ENCODE assay signal across 30 cellular contexts in the genomic region with DNA sequence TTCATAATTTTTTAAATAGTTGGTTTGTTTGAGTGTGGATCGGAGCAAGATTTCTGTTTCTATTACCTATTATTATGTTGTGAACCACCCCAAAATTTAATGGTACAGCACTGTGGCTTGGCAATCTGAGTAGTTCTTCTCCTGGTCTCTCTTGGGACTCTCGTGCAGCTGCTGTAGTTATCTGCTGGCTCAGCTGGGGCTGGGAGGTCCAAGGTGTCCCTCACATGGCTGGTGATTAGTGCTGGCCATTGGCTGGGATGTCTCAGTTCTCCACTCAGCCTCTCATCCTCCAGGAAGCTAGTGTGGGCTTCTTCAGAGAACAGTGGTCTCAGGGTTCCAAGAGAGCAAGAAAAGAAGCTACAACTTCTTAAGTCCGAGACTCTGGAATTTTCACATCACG. TPM values are rescaled to one million over a fixed set of nuclear protein-coding genes. Genes with fewer than 3 reads are reported as not detected.
"Had no signal": no experiment of that assay in that cellular context is flagged by ENCODE, and none has a peak within 500 bp of the region (broad histone marks: within the 10 kb centered on the region; RNA-seq: fewer than 3 reads in every experiment).

No MANE protein-coding gene starts in this region.

- H3K27ac ChIP-seq: body of pancreas, esophagus muscularis mucosa, gastroesophageal sphincter had no signal

- H3K4me1 ChIP-seq: body of pancreas had no signal

- ATAC-seq: activated CD4-positive, alpha-beta T cell treated with anti-CD3 and anti-CD28 coated beads for 36 hours; activated CD8-positive, alpha-beta memory T cell treated with anti-CD3 and anti-CD28 coated beads, Interleukin-2, amount 10 ng/mL, durations not matched to agents 7 days and 5 days; activated CD8-positive, alpha-beta T cell treated with anti-CD3 and anti-CD28 coated beads, Interleukin-2, amount 10 ng/mL, durations not matched to agents 7 days and 5 days; body of pancreas; effector memory CD8-positive, alpha-beta T cell had no signal

- H3K36me3 ChIP-seq: adrenal gland, esophagus muscularis mucosa, gastroesophageal sphincter had no signal

- H3K4me3 ChIP-seq: adrenal gland, body of pancreas, esophagus muscularis mucosa, gastroesophageal sphincter had no signal

- DNase-seq: activated CD4-positive, alpha-beta T cell treated with anti-CD3 and anti-CD28 coated beads, Interleukin-2, amount 10 ng/mL, durations not matched to agents 24 days and 14 days; activated CD4-positive, CD25-positive, alpha-beta regulatory T cell; activated CD4-positive, CD25-positive, alpha-beta regulatory T cell treated with anti-CD3 and anti-CD28 coated beads, Interleukin-2, amount 50 U/mL, for 72 hours; activated CD8-positive, alpha-beta memory T cell treated with anti-CD3 and anti-CD28 coated beads, Interleukin-2, amount 10 ng/mL, durations not matched to agents 7 days and 5 days; activated CD8-positive, alpha-beta T cell treated with anti-CD3 and anti-CD28 coated beads, Interleukin-2, amount 10 ng/mL, durations not matched to agents 7 days and 5 days; activated naive CD4-positive, alpha-beta T cell treated with anti-CD3 and anti-CD28 coated beads for 36 hours; activated T-cell treated with anti-CD3 and anti-CD28 coated beads, Interleukin-2, amount 50 U/mL, for 1 hour; amygdala; aorta; caudate nucleus; cortex of kidney; dermis blood vessel endothelial cell; effector CD4-positive, alpha-beta T cell; effector memory CD8-positive, alpha-beta T cell; foreskin melanocyte; T-helper 2 cell had no signal

- H3K27me3 ChIP-seq: adrenal gland, body of pancreas had no signal

- H3K9me3 ChIP-seq: adrenal gland, body of pancreas, esophagus muscularis mucosa, gastroesophageal sphincter had no signal

RNA-seq across cellular contexts. Expression of a gene that starts 15.4 kb away (rescaled TPM):
- total RNA-seq: activated CD4-positive, alpha-beta T cell treated with anti-CD3 and anti-CD28 coated beads for 36 hours; activated CD4-positive, alpha-beta T cell treated with anti-CD3 and anti-CD28 coated beads, Interleukin-2, amount 10 ng/mL, durations not matched to agents 24 days and 14 days; activated CD8-positive, alpha-beta memory T cell treated with anti-CD3 and anti-CD28 coated beads for 36 hours; activated CD8-positive, alpha-beta memory T cell treated with anti-CD3 and anti-CD28 coated beads, Interleukin-2, amount 10 ng/mL, durations not matched to agents 7 days and 5 days; activated CD8-positive, alpha-beta T cell treated with anti-CD3 and anti-CD28 coated beads, Interleukin-2, amount 10 ng/mL, durations not matched to agents 7 days and 5 days; activated naive CD4-positive, alpha-beta T cell treated with anti-CD3 and anti-CD28 coated beads for 36 hours; activated naive CD8-positive, alpha-beta T cell treated with anti-CD3 and anti-CD28 coated beads for 36 hours; activated T-helper 1 cell treated with anti-CD3 and anti-CD28 coated beads, Interleukin-12 subunit alpha, Interleukin-12 subunit beta, Interleukin-2, Interleukin-4 antibody, amounts not matched to agents 30 ng/mL and 10 ng/mL and 1 ng/mL, durations not matched to agents 14 hours and 24 hours and 36 hours; activated T-helper 2 cell treated with anti-CD3 and anti-CD28 coated beads, Interferon-gamma antibody, Interleukin-2, Interleukin-4, amounts not matched to agents 10 μg/mL and 5 μg/mL and 100 μg/mL, durations not matched to agents 14 hours and 24 hours and 36 hours; body of pancreas; chondrocyte; dermis blood vessel endothelial cell; esophagus muscularis mucosa; fibroblast of lung; fibroblast of villous mesenchyme; glomerular endothelial cell; T-helper 1 cell treated with Interleukin-12 subunit alpha and Interleukin-12 subunit beta and Interleukin-4 antibody, amounts not matched to agents 30 ng/mL and 1 ng/mL, for 36 hours had no signal
- polyA plus RNA-seq: fibroblast of lung had no signal
